18 cellular contexts compared by ENCODE assay signal in the genomic region with DNA sequence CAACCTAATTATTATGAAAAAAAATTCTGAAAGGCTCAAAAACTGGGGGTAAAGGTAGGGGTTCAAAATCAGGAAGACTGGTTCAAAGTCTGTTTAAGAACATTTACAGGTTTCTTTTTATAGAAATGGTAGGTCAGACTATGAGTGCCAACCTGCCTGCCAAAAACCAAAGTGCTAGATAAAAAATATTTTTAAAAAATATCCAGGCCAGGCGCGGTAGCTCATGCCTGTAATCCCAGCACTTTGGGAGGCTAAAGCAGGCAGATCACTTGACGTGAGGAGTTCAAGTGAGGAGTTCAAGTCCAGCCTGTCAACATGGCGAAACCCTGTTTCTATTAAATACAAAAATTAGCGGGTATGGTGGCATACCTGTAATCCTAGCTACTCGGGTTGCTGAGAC.
DNase-seq lines count a peak whose midpoint lies in the region; ATAC-seq and TF ChIP-seq lines count a peak whose summit lies in the region.
"Had no signal": no experiment of that assay in that cellular context is flagged by ENCODE, and none has a peak within 500 bp of the region (broad histone marks: within the 10 kb centered on the region; RNA-seq: fewer than 3 reads in every experiment).

No MANE protein-coding gene starts in this region.

- no peak overlapping the region for H3K4me3 Mint-ChIP-seq in CD4-positive, alpha-beta T cell
- H3K4me3 Mint-ChIP-seq in T-helper 17 cell, result no peak overlapping the region

- ATAC-seq in CD4-positive, alpha-beta T cell (ENCODE audit: poor library complexity), result no peak
- ATAC-seq in T-helper 17 cell (no peak), gastrocnemius medialis (no peak)
- ATAC-seq: HepG2 had no signal

- DNase-seq in CD4-positive, alpha-beta T cell, result no peak
- DNase-seq in T-helper 17 cell (no peak), left ventricle myocardium inferior (no peak), gastrocnemius medialis (no peak), HEK293T (ENCODE audit: extremely low spot score) (no peak), OCI-M2 (lab: John Stamatoyannopoulos, UW; ENCODE audit: unreplicated experiment) (no peak), GM13976 (ENCODE audit: low spot score) (no peak)
- DNase-seq: Caco-2, DMS153, MM.1S, NCI-H1092 treated with DMSO at 0.1 percent for 48 hours, NCI-H2081 treated with DMSO at 0.1 percent for 48 hours, NCI-H510A, NCI-H774, PC-9 had no signal

- in situ Hi-C loops in gastrocnemius medialis (cut with MboI; ENCODE audit: low sequenced_read_pairs in 4 of 4), result no loop called here
- in situ Hi-C loops in GM13976 (cut with MboI; ENCODE audit: low sequenced_read_pairs, unreplicated experiment), result no loop called here

- POLR2A ChIA-PET in CD4-positive, alpha-beta T cell (lab: Charles Lee), result interaction anchor here (1.4 kb wide), 1 partner anchor 18 kb away, joined by 6 read pairs; no protein-coding TSS in a partner anchor
- POLR2A ChIA-PET in HEK293T (lab: Yijun Ruan, JAX), result no interaction called here

- intact Hi-C loops in CD4-positive, alpha-beta T cell (cut with DNase I, micrococcal nuclease), result loop anchor here in 1 of 2 experiments (5.0 kb wide), 1 partner anchor 41 kb away; no protein-coding TSS in a partner anchor
- intact Hi-C loops in left ventricle myocardium inferior (cut with micrococcal nuclease) (no loop called here), gastrocnemius medialis (cut with DNase I; ENCODE audit: low total_unique reads) (no loop called here)

- no peaks in the 10 kb centered on the region for H3K27me3 Mint-ChIP-seq in CD4-positive, alpha-beta T cell
- no peaks in the 10 kb centered on the region for H3K27me3 Mint-ChIP-seq in T-helper 17 cell

- H3K36me3 ChIP-seq in left ventricle myocardium inferior (no peaks in the 10 kb centered on the region), gastrocnemius medialis (no peaks in the 10 kb centered on the region)

- peak overlapping the region; percentile 7 for H3K27ac Mint-ChIP-seq in CD4-positive, alpha-beta T cell
- peak overlapping the region; percentile 74 for H3K27ac Mint-ChIP-seq in T-helper 17 cell

- no peak for TF ChIP-seq CTCF in CD4-positive, alpha-beta T cell (IDR thresholded peaks at IDR 0.05)
- no peak for TF ChIP-seq CTCF in left ventricle myocardium inferior (IDR thresholded peaks at IDR 0.05; ENCODE audit: borderline replicate concordance)
- no peak for TF ChIP-seq CTCF in gastrocnemius medialis (IDR thresholded peaks at IDR 0.05 in 4 of 5, conservative IDR thresholded peaks at IDR 0.05 in 1 of 5)
- TF ChIP-seq CTCF in GM13976 (IDR thresholded peaks at IDR 0.05; ENCODE audit: borderline replicate concordance, control extremely low read depth, extremely low read depth, insufficient read depth, missing control alignments), result no peak

- no peaks in the 10 kb centered on the region for H3K27me3 ChIP-seq in CD4-positive, alpha-beta T cell (ENCODE audit: control insufficient read depth, insufficient read depth, low read length)
- H3K27me3 ChIP-seq in left ventricle myocardium inferior (ENCODE audit: low read depth), result no peaks in the 10 kb centered on the region
- no peaks in the 10 kb centered on the region for H3K27me3 ChIP-seq in gastrocnemius medialis

- H3K4me1 ChIP-seq in left ventricle myocardium inferior (peaks cover 74% of the 10 kb centered on the region), gastrocnemius medialis (peaks cover 60 to 75% of the 10 kb centered on the region in 2 donors)
- H3K4me1 ChIP-seq: Caco-2 had no signal

- peaks cover 48% of the 10 kb centered on the region for H3K4me1 Mint-ChIP-seq in CD4-positive, alpha-beta T cell (ENCODE audit: low read depth)
- H3K4me1 Mint-ChIP-seq in T-helper 17 cell, result peaks cover 28% of the 10 kb centered on the region

- CTCF ChIA-PET in CD4-positive, alpha-beta T cell (lab: Charles Lee), result interaction anchor here (1.4 to 1.7 kb wide), 3 partner anchors 11 to 62 kb away, joined by 3 to 4 read pairs (median 3); no protein-coding TSS in a partner anchor
- CTCF ChIA-PET in HEK293T (lab: Yijun Ruan, JAX), result no interaction called here

- H3K4me3 ChIP-seq in left ventricle myocardium inferior (no peak overlapping the region), gastrocnemius medialis (no peak overlapping the region)
- H3K4me3 ChIP-seq: PC-9 had no signal

- TF ChIP-seq POLR2A in gastrocnemius medialis (IDR thresholded peaks at IDR 0.05), result no peak

- no peaks in the 10 kb centered on the region for H3K9me3 Mint-ChIP-seq in CD4-positive, alpha-beta T cell

- H3K36me3 Mint-ChIP-seq in CD4-positive, alpha-beta T cell (ENCODE audit: low read depth), result peaks cover 63% of the 10 kb centered on the region
- H3K36me3 Mint-ChIP-seq in T-helper 17 cell (ENCODE audit: low read depth), result no peaks in the 10 kb centered on the region

- H3K27ac ChIP-seq in CD4-positive, alpha-beta T cell (ENCODE audit: low read depth, low read length), result no peak overlapping the region
- H3K27ac ChIP-seq in left ventricle myocardium inferior (replicated peaks) (peak overlapping the region; percentile 73), gastrocnemius medialis (peak overlapping the region; percentile 30 to 59 (median 56))
- H3K27ac ChIP-seq: C4-2B, KMS-11, PC-9 had no signal

- no peaks in the 10 kb centered on the region for H3K9me3 ChIP-seq in CD4-positive, alpha-beta T cell (ENCODE audit: control insufficient read depth, low read length)
- H3K9me3 ChIP-seq in T-helper 17 cell (ENCODE audit: control insufficient read depth, low read length, poor library complexity, severe bottlenecking), result no peaks in the 10 kb centered on the region
- H3K9me3 ChIP-seq in left ventricle myocardium inferior (replicated peaks), result no peaks in the 10 kb centered on the region
- no peaks in the 10 kb centered on the region for H3K9me3 ChIP-seq in gastrocnemius medialis
- H3K9me3 ChIP-seq: Caco-2 had no signal

TF ChIP-seq in HEK293T, 16 proteins besides CTCF, POLR2A, EP300 and RAD21:
- no peak for TF ChIP-seq NFRKB (IDR thresholded peaks at IDR 0.05)
- TF ChIP-seq FOXM1 (IDR thresholded peaks at IDR 0.05; ENCODE audit: borderline replicate concordance), result no peak
- TF ChIP-seq LEF1 (IDR thresholded peaks at IDR 0.05; ENCODE audit: borderline replicate concordance), result no peak
- TF ChIP-seq ELF4 (IDR thresholded peaks at IDR 0.05), result no peak
- TF ChIP-seq ZNF384 (IDR thresholded peaks at IDR 0.05), result no peak
- TF ChIP-seq L3MBTL2 (conservative IDR thresholded peaks at IDR 0.05), result no peak
- no peak for TF ChIP-seq FOXK2 (IDR thresholded peaks at IDR 0.05)
- no peak for TF ChIP-seq PKNOX1 (IDR thresholded peaks at IDR 0.05)
- TF ChIP-seq FOXA1 (IDR thresholded peaks at IDR 0.05), result no peak
- TF ChIP-seq TARDBP (IDR thresholded peaks at IDR 0.05), result no peak
- no peak for TF ChIP-seq SUZ12 (IDR thresholded peaks at IDR 0.05)
